Comparison of ENCODE assay signal across 1 cellular context in genomic region chr2:27211241-27211942, GRCh38.
TF ChIP-seq lines count a peak whose summit lies in the region.

No MANE protein-coding gene starts in this region.

TF ChIP-seq in A549, 52 proteins besides CTCF, POLR2A, EP300 and RAD21:
- TF ChIP-seq E2F6 (IDR thresholded peaks at IDR 0.05; ENCODE audit: borderline replicate concordance, low read depth) (no peak; the same call in 1 of the 2 replicates), HOXB13 (CRISPR knock-in tag; IDR thresholded peaks at IDR 0.05; ENCODE audit: low read depth) (no peak), TP53 (CRISPR knock-in tag; IDR thresholded peaks at IDR 0.05) (no peak), RNF2 (IDR thresholded peaks at IDR 0.05; ENCODE audit: borderline replicate concordance, low read depth) (no peak), SREBF2 (IDR thresholded peaks at IDR 0.05) (no peak), GATA3 (IDR thresholded peaks at IDR 0.05; ENCODE audit: borderline replicate concordance) (no peak), EHF (CRISPR knock-in tag; IDR thresholded peaks at IDR 0.05) (no peak), REST (IDR thresholded peaks at IDR 0.05) (no peak), PHF8 (IDR thresholded peaks at IDR 0.05; ENCODE audit: borderline replicate concordance, low read depth) (no peak), TFCP2L1 (CRISPR knock-in tag; IDR thresholded peaks at IDR 0.05) (no peak), HDAC2 (IDR thresholded peaks at IDR 0.05) (no peak), HEYL (CRISPR knock-in tag; IDR thresholded peaks at IDR 0.05) (no peak), CEBPB (IDR thresholded peaks at IDR 0.05) (no peak), NFE2L2 (conservative IDR thresholded peaks at IDR 0.05; ENCODE audit: low read length) (no peak)
